Comparison of ENCODE assay signal across 8 cellular contexts in genomic region chr17:32486701-32487459, GRCh38. TPM values are rescaled to one million over a fixed set of nuclear protein-coding genes. Genes with fewer than 3 reads are reported as not detected.
DNase-seq lines count a peak whose midpoint lies in the region; ATAC-seq lines count a peak whose summit lies in the region.

TSS of gene CDK5R1 (plus strand) at chr17:32486993. CDS start at chr17:32487621, 628 bp downstream.

- H3K27me3 ChIP-seq in esophagus (ENCODE audit: control insufficient read depth in 1 of 2, insufficient read depth in 2 of 2, low read length in 2 of 2) (no peaks in the 10 kb centered on the region), muscle layer of colon (ENCODE audit: control insufficient read depth in 1 of 2, insufficient read depth in 2 of 2, low read length in 2 of 2) (no peaks in the 10 kb centered on the region)

- H3K36me3 ChIP-seq in esophagus (ENCODE audit: control insufficient read depth in 2 of 2, insufficient read depth in 2 of 2, low read length in 1 of 2) (peaks cover 0 to 12% of the 10 kb centered on the region in 2 donors), muscle layer of colon (ENCODE audit: insufficient read depth, low read length) (peaks cover 7% of the 10 kb centered on the region)

- H3K4me1 ChIP-seq in esophagus (ENCODE audit: control insufficient read depth in 2 of 2, insufficient read depth in 2 of 2, low read length in 1 of 2) (peaks cover 4 to 19% of the 10 kb centered on the region in 2 donors), muscle layer of colon (ENCODE audit: insufficient read depth, low read length) (peaks cover 19% of the 10 kb centered on the region)

- ATAC-seq in GM18867 (IDR thresholded peaks at IDR 0.05; ENCODE audit: unreplicated experiment) (peak; percentile 46), HG03159 (IDR thresholded peaks at IDR 0.05; ENCODE audit: unreplicated experiment) (peak; percentile 43)
- ATAC-seq in stimulated activated naive CD8-positive, alpha-beta T cell treated with anti-CD3 and anti-CD28 coated beads, Interleukin-15, Interleukin-2, amounts not matched to agents 100 U/mL and 50 U/mL, for 24 hours = peak; percentile 57

- DNase-seq in AG08395 (ENCODE audit: low spot score) (peak; percentile 83), NOMO-1 treated with dmso at 0.1 percent for 144 hours (lab: John Stamatoyannopoulos, UW; ENCODE audit: unreplicated experiment) (peak; percentile 33)
- DNase-seq in activated T-cell treated with anti-CD3 and anti-CD28 coated beads, Interleukin-2, amount 50 U/mL, for 1 hour = peak; percentile 83
- DNase-seq in stimulated activated naive CD8-positive, alpha-beta T cell treated with anti-CD3 and anti-CD28 coated beads, Interleukin-15, Interleukin-2, amounts not matched to agents 100 U/mL and 50 U/mL, for 24 hours = peak; percentile 78

- 0 to 1% methylated on average over 69 to 135 of the region's 135 CpGs for WGBS in esophagus, 2 donors

- H3K4me3 ChIP-seq in esophagus (ENCODE audit: low read depth in 1 of 2, low read length in 2 of 2) (peak within 1 kb of the TSS; percentile 71 to 89), muscle layer of colon (ENCODE audit: low read depth in 1 of 2, low read length in 2 of 2) (peak within 1 kb of the TSS; percentile 41 to 58)

- H3K9me3 ChIP-seq in esophagus (ENCODE audit: control insufficient read depth in 2 of 2, insufficient read depth in 1 of 2, low read depth in 1 of 2, low read length in 1 of 2) = no peaks in the 10 kb centered on the region
- no peaks in the 10 kb centered on the region for H3K9me3 ChIP-seq in muscle layer of colon (ENCODE audit: low read length)

- H3K9ac ChIP-seq in muscle layer of colon (ENCODE audit: low read length) = no peak within 1 kb of the TSS

- H3K27ac ChIP-seq in esophagus (ENCODE audit: low read depth in 2 of 2, low read length in 1 of 2) (peak within 1 kb of the TSS; percentile 79 to 93), muscle layer of colon (ENCODE audit: low read depth, low read length) (no peak within 1 kb of the TSS)

RNA-seq across cellular contexts. Expression of gene CDK5R1, which starts in this region (rescaled TPM):
- polyA plus RNA-seq in esophagus = 1 to 10 TPM; 5.5 to 5.6 TPM

Comparison
In these comparisons a context has a peak if more than half of its experiments do, and no peak if none do; other contexts are left out.
1. DNase-seq: peak in every context shown above with its lines; median percentile 83 in AG08395; 83 in activated T-cell treated with anti-CD3 and anti-CD28 coated beads, Interleukin-2, amount 50 U/mL, for 1 hour; 78 in stimulated activated naive CD8-positive, alpha-beta T cell treated with anti-CD3 and anti-CD28 coated beads, Interleukin-15, Interleukin-2, amounts not matched to agents 100 U/mL and 50 U/mL, for 24 hours; 33 in NOMO-1 treated with dmso at 0.1 percent for 144 hours.